Comparison of ENCODE assay signal across 9 cellular contexts in genomic region chr7:95311389-95311788, GRCh38. TPM values are rescaled to one million over a fixed set of nuclear protein-coding genes. Genes with fewer than 3 reads are reported as not detected.
"Had no signal": no experiment of that assay in that cellular context is flagged by ENCODE, and none has a peak within 500 bp of the region (broad histone marks: within the 10 kb centered on the region; RNA-seq: fewer than 3 reads in every experiment).

No MANE protein-coding gene starts in this region.

- FAIRE-seq: G401.6, GM12878, GM12891, GM12892, GM18507, GM19239 had no signal

- DNase-seq: GDM1, GF-D8 had no signal

- H3K4me3 ChIP-seq: GM12878 had no signal

- ATAC-seq: GM12878 had no signal

RNA-seq across cellular contexts. Expression of gene PON1, which starts 12.9 kb away (rescaled TPM):
- total RNA-seq: G401 had no signal
